In genomic region chr19:38793671-38794070, GRCh38 we compare ENCODE assay signal across 1 cellular context.
TF ChIP-seq lines count a peak whose summit lies in the region.

No MANE protein-coding gene starts in this region.

TF ChIP-seq in IMR-90, 13 proteins besides CTCF, POLR2A, EP300 and RAD21:
- no peak for TF ChIP-seq BHLHE40 (IDR thresholded peaks at IDR 0.05; ENCODE audit: low read depth, low read length)
TF ChIP-seq in IMR-90: peak in this region for 0.
